13 cellular contexts compared by ENCODE assay signal in the genomic region with DNA sequence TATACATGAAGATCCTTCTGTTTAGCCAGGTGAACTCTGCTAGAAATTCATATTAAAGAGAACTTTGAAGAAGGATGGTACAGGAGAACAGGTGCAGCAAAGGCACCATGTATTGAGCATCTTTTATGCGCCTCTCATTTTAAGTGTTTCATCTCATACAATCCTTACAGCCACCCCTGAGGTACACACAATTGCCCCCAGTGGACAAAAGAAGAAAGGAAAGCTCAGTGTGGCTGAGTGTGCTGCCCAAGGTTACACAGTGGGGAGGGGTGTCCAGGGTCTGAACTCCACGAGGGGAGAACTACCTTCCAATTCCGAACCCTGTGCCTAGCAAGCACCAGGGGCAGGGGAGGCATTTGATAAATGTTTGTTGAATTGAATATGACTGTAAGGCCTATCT.
DNase-seq lines count a peak whose midpoint lies in the region; ATAC-seq and TF ChIP-seq lines count a peak whose summit lies in the region.
"Had no signal": no experiment of that assay in that cellular context is flagged by ENCODE, and none has a peak within 500 bp of the region (broad histone marks: within the 10 kb centered on the region; RNA-seq: fewer than 3 reads in every experiment).

No MANE protein-coding gene starts in this region.

- H3K36me3 Mint-ChIP-seq in endodermal cell (ENCODE audit: low read depth) = no peaks in the 10 kb centered on the region

- no peaks in the 10 kb centered on the region for H3K36me3 ChIP-seq in KMS-11 (ENCODE audit: insufficient read depth)
- no peaks in the 10 kb centered on the region for H3K36me3 ChIP-seq in endodermal cell (ENCODE audit: control insufficient read depth, insufficient read depth, low read length)
- H3K36me3 ChIP-seq: BLaER1, gastrocnemius medialis had no signal

- H3K27ac ChIP-seq in KMS-11 (no peak overlapping the region), endodermal cell (ENCODE audit: low read depth, low read length) (no peak overlapping the region)
- H3K27ac ChIP-seq: BLaER1, gastrocnemius medialis had no signal

- no peaks in the 10 kb centered on the region for H4K20me1 ChIP-seq in KMS-11 (ENCODE audit: insufficient read depth)
- H4K20me1 ChIP-seq: BLaER1 had no signal

- DNase-seq in AG09309 (ENCODE audit: low read depth) = no peak
- no peak for DNase-seq in endodermal cell
- DNase-seq in ecto neural progenitor cell (ENCODE audit: low spot score) = no peak
- no peak for DNase-seq in cardiac septum (ENCODE audit: low spot score)
- DNase-seq: activated T-cell treated with anti-CD3 and anti-CD28 coated beads, Interleukin-2, amount 50 U/mL, for 72 hours; gastrocnemius medialis; T-helper 9 cell had no signal

- TF ChIP-seq CTCF in AG09309 (IDR thresholded peaks at IDR 0.05; ENCODE audit: control insufficient read depth, insufficient read depth, low read depth, low read length, missing control alignments) (peak; percentile 2), KMS-11 (conservative IDR thresholded peaks at IDR 0.05; ENCODE audit: low read depth, low read length) (peak; percentile 20; the same call in 1 of the 2 replicates), endodermal cell (conservative IDR thresholded peaks at IDR 0.05) (peak; percentile 63)

- H3K4me3 Mint-ChIP-seq in endodermal cell = no peak overlapping the region
- H3K4me3 Mint-ChIP-seq: activated T-cell treated with anti-CD3 and anti-CD28 coated beads, Interleukin-2, amount 50 U/mL, for 72 hours; central memory CD8-positive, alpha-beta T cell had no signal

- no peaks in the 10 kb centered on the region for H3K27me3 Mint-ChIP-seq in endodermal cell (ENCODE audit: insufficient read depth)

- H3K4me2 ChIP-seq in KMS-11 = no peak overlapping the region
- H3K4me2 ChIP-seq: BLaER1 had no signal

- H3K27ac Mint-ChIP-seq in endodermal cell = no peak overlapping the region
- H3K27ac Mint-ChIP-seq: activated T-cell treated with anti-CD3 and anti-CD28 coated beads, Interleukin-2, amount 50 U/mL, for 72 hours had no signal

- H3K4me3 ChIP-seq in AG09309 (ENCODE audit: control insufficient read depth, low read depth, low read length) (no peak overlapping the region), KMS-11 (IDR thresholded peaks at IDR 0.05; ENCODE audit: insufficient read depth, low read depth, low read length) (no peak overlapping the region), endodermal cell (ENCODE audit: low read length) (no peak overlapping the region)
- H3K4me3 ChIP-seq: BLaER1, gastrocnemius medialis had no signal

- H2AFZ ChIP-seq in KMS-11 (ENCODE audit: low read depth) = no peak overlapping the region

- WGBS in endodermal cell (ENCODE audit: insufficient coverage in 1 of 2, insufficient read length in 1 of 2), 2 experiments = 93% methylated on average over 3 of the region's 3 CpGs; no CpG with 5 or more reads in 1 of the 2 experiments

- H3K9ac ChIP-seq in KMS-11 (no peak overlapping the region), endodermal cell (ENCODE audit: extremely low read depth, low read length, poor library complexity, severe bottlenecking) (no peak overlapping the region)
- H3K9ac ChIP-seq: BLaER1 had no signal

- intact Hi-C loops in cardiac septum (cut with DNase I) = no loop called here

- H3K27me3 ChIP-seq in KMS-11 (ENCODE audit: insufficient read depth, low read depth) (no peaks in the 10 kb centered on the region; the same call in 1 of the 2 replicates), endodermal cell (ENCODE audit: control insufficient read depth, insufficient read depth, low read length, poor library complexity, severe bottlenecking) (no peaks in the 10 kb centered on the region)
- H3K27me3 ChIP-seq: BLaER1, gastrocnemius medialis had no signal

- no peaks in the 10 kb centered on the region for H3K79me2 ChIP-seq in KMS-11 (ENCODE audit: insufficient read depth, low read depth)

- H3K4me1 ChIP-seq in KMS-11 (ENCODE audit: low read depth, poor library complexity, severe bottlenecking) (peaks cover 5% of the 10 kb centered on the region), endodermal cell (ENCODE audit: control insufficient read depth, insufficient read depth, low read length) (no peaks in the 10 kb centered on the region)
- H3K4me1 ChIP-seq: BLaER1, gastrocnemius medialis had no signal

- ATAC-seq in GM18870 (IDR thresholded peaks at IDR 0.05; ENCODE audit: unreplicated experiment) (peak; percentile 63), GM21576 (IDR thresholded peaks at IDR 0.05; ENCODE audit: unreplicated experiment) (no peak), GM19463 (IDR thresholded peaks at IDR 0.05; ENCODE audit: unreplicated experiment) (no peak)
- ATAC-seq: activated T-cell treated with anti-CD3 and anti-CD28 coated beads, Interleukin-2, amount 50 U/mL, for 72 hours; gastrocnemius medialis had no signal

- H3K9me3 ChIP-seq in endodermal cell (ENCODE audit: control insufficient read depth, low read length) = no peaks in the 10 kb centered on the region
- H3K9me3 ChIP-seq: gastrocnemius medialis had no signal

- peaks cover 13% of the 10 kb centered on the region for H3K4me1 Mint-ChIP-seq in endodermal cell
- H3K4me1 Mint-ChIP-seq: central memory CD8-positive, alpha-beta T cell had no signal

- peaks cover 5% of the 10 kb centered on the region for H3K9me3 Mint-ChIP-seq in endodermal cell
- H3K9me3 Mint-ChIP-seq: activated T-cell treated with anti-CD3 and anti-CD28 coated beads, Interleukin-2, amount 50 U/mL, for 72 hours; central memory CD8-positive, alpha-beta T cell had no signal

Comparison
In these comparisons a context has a peak if more than half of its experiments do, and no peak if none do; other contexts are left out.
1. CTCF ChIP-seq: peak in every context shown above with its lines; median percentile 63 in endodermal cell; 20 in KMS-11; 2 in AG09309.